ENCODE assay signal across 22 cellular contexts in the genomic region with DNA sequence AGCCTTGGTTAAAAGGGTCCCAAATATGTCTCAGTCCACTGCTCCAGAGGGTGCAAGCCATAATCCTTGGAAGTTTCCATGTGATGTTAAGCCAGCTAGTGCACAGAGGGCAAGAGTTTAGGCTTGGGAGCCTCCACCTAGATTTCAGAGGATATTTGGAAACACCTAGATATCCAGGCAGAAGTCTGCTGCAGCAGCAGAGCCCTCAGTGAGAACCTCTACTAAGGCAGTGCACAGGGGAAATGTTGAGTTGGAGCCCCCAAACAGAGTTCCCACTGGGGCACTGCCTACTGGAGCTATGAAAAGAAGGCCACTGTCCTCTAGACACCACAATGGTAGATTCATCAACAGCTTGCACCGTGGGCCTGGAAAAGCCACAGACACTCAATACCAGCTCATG. TPM values are rescaled to one million over a fixed set of nuclear protein-coding genes. Genes with fewer than 3 reads are reported as not detected.
DNase-seq lines count a peak whose midpoint lies in the region; ATAC-seq, FAIRE-seq and TF ChIP-seq lines count a peak whose summit lies in the region.
"Had no signal": no experiment of that assay in that cellular context is flagged by ENCODE, and none has a peak within 500 bp of the region (broad histone marks: within the 10 kb centered on the region; RNA-seq: fewer than 3 reads in every experiment).

No MANE protein-coding gene starts in this region.

- RAD21 ChIA-PET in GM12878 (lab: Charles Lee; ENCODE audit: unreplicated experiment): interaction anchor here (1.1 kb wide), 1 partner anchor 25 kb away, joined by 3 read pairs; no protein-coding TSS in a partner anchor

- peaks cover 23% of the 10 kb centered on the region for H3K36me3 ChIP-seq in BLaER1
- no peaks in the 10 kb centered on the region for H3K36me3 ChIP-seq in HEK293 (ENCODE audit: control insufficient read depth in 2 of 2, insufficient read depth in 1 of 2, low read length in 2 of 2)
- H3K36me3 ChIP-seq in GM12878 (ENCODE audit: control insufficient read depth in 2 of 2, insufficient read depth in 2 of 2, low read length in 1 of 2): no peaks in the 10 kb centered on the region
- H3K36me3 ChIP-seq in endodermal cell (ENCODE audit: control insufficient read depth, insufficient read depth, low read length): no peaks in the 10 kb centered on the region

- H3K9me3 ChIP-seq in BLaER1: peaks cover 44% of the 10 kb centered on the region
- H3K9me3 ChIP-seq in HEK293 (ENCODE audit: control insufficient read depth, insufficient read depth, low read depth, low read length): no peaks in the 10 kb centered on the region
- H3K9me3 ChIP-seq in GM12878 (replicated peaks; ENCODE audit: control insufficient read depth, insufficient read depth, low read length): peaks cover 14% of the 10 kb centered on the region; the same call in 2 of the 3 replicates
- H3K9me3 ChIP-seq in endodermal cell (ENCODE audit: control insufficient read depth, low read length): peaks cover 35% of the 10 kb centered on the region

- BruUV-seq in GM12878 (replicated peaks; lab: Mats Ljungman, UMichigan): no TSS peak

- TF ChIP-seq CTCF in HEK293 (tag by site-specific recombination; IDR thresholded peaks at IDR 0.05) (no peak), GM12878 (IDR thresholded peaks at IDR 0.05 in 2 of 3, conservative IDR thresholded peaks at IDR 0.05 in 1 of 3; ENCODE audit: control insufficient read depth in 2 of 3, extremely low read depth in 1 of 3, insufficient read depth in 1 of 3, low read depth in 3 of 3, low read length in 3 of 3) (no peak), endodermal cell (conservative IDR thresholded peaks at IDR 0.05) (no peak)

- H3K27me3 ChIP-seq in BLaER1 (no peaks in the 10 kb centered on the region), GM12878 (replicated peaks in 1 of 2; ENCODE audit: control insufficient read depth in 2 of 2, insufficient read depth in 2 of 2, low read length in 1 of 2) (no peaks in the 10 kb centered on the region), endodermal cell (ENCODE audit: control insufficient read depth, insufficient read depth, low read length, poor library complexity, severe bottlenecking) (no peaks in the 10 kb centered on the region)

- H3K36me3 Mint-ChIP-seq in endodermal cell (ENCODE audit: low read depth): peaks cover 8% of the 10 kb centered on the region

- in situ Hi-C loops in GM12878 (cut with MboI): no loop called here

- CTCF ChIA-PET in HEK293 (lab: Yijun Ruan, JAX): no interaction called here
- CTCF ChIA-PET in GM12878 (lab: Yijun Ruan, JAX): no interaction called here

- ATAC-seq in GM12878: no peak
- ATAC-seq in HG03097 (IDR thresholded peaks at IDR 0.05; ENCODE audit: low FRiP score, unreplicated experiment): no peak
- no peak for ATAC-seq in HG02759 (IDR thresholded peaks at IDR 0.05; ENCODE audit: unreplicated experiment)
- ATAC-seq: A549; CD8-positive, alpha-beta T cell had no signal

- H2AFZ ChIP-seq in GM12878 (ENCODE audit: control insufficient read depth, low read depth, low read length): no peak overlapping the region

- no peak for TF ChIP-seq RAD21 in GM12878 (IDR thresholded peaks at IDR 0.05; ENCODE audit: insufficient read depth, low read depth, low read length)

- POLR2A ChIA-PET in HEK293 (lab: Yijun Ruan, JAX) (no interaction called here), GM12878 (lab: Charles Lee) (no interaction called here)

- intact Hi-C loops in GM12878 (cut with micrococcal nuclease; ENCODE audit: unreplicated experiment): no loop called here

- H4K20me1 ChIP-seq in BLaER1 (no peaks in the 10 kb centered on the region), GM12878 (ENCODE audit: control insufficient read depth, insufficient read depth) (no peaks in the 10 kb centered on the region)

- H3K4me1 ChIP-seq in BLaER1: peaks cover 29% of the 10 kb centered on the region
- peaks cover 4% of the 10 kb centered on the region; the same call in 1 of the 2 replicates for H3K4me1 ChIP-seq in HEK293 (ENCODE audit: control insufficient read depth, insufficient read depth, low read length)
- no peaks in the 10 kb centered on the region; the same call in 1 of the 2 replicates for H3K4me1 ChIP-seq in GM12878 (ENCODE audit: control insufficient read depth, insufficient read depth, low read length)
- H3K4me1 ChIP-seq in endodermal cell (ENCODE audit: control insufficient read depth, insufficient read depth, low read length): peaks cover 3% of the 10 kb centered on the region

- no peak overlapping the region for H3K4me2 ChIP-seq in BLaER1
- H3K4me2 ChIP-seq in GM12878 (ENCODE audit: control insufficient read depth, insufficient read depth): no peak overlapping the region
- H3K4me2 ChIP-seq: A549 had no signal

- FAIRE-seq in GM12878 (lab: Jason Lieb, UNC): no peak
- FAIRE-seq: A549, D721Med, G401.6, GM12892, GM18507 had no signal

- H3K4me3 ChIP-seq in BLaER1 (peak overlapping the region; percentile 5; the same call in 1 of the 2 replicates), HEK293 (ENCODE audit: low read depth, low read length) (no peak overlapping the region), GM12878 (no peak overlapping the region), endodermal cell (ENCODE audit: low read length) (peak overlapping the region; percentile 28)
- H3K4me3 ChIP-seq: A549 had no signal

- 9% methylated on average over 1 of the region's 1 CpG for WGBS in GM12878 (ENCODE audit: insufficient coverage, insufficient replicate concordance, low lambda C conversion rate, missing lambda C conversion rate)
- WGBS in endodermal cell (ENCODE audit: insufficient coverage in 1 of 2, insufficient read length in 1 of 2), 2 experiments: 100% methylated on average over 1 of the region's 1 CpG; no CpG with 5 or more reads in 1 of the 2 experiments

- SMC1A ChIA-PET in GM12878 (lab: Charles Lee; ENCODE audit: uncharacterized antibody, unreplicated experiment): no interaction called here

- TF ChIP-seq POLR2A in GM12878 (IDR thresholded peaks at IDR 0.05; ENCODE audit: low read depth, low read length): no peak

- no peak overlapping the region for H3K4me3 Mint-ChIP-seq in endodermal cell
- H3K4me3 Mint-ChIP-seq: B cell; CD4-positive, alpha-beta T cell; CD8-positive, alpha-beta T cell had no signal

- DNase-seq in GM12878 (ENCODE audit: low read depth, low spot score): no peak
- DNase-seq in endodermal cell: no peak
- no peak for DNase-seq in activated T-cell treated with anti-CD3 and anti-CD28 coated beads, Interleukin-2, amount 50 U/mL, for 48 hours
- DNase-seq: AML-193; Caco-2; Calu3; CD4-positive, alpha-beta T cell; CD8-positive, alpha-beta T cell; DMS79 treated with DMSO at 0.1 percent for 48 hours; GF-D8 had no signal

- no peak for TF ChIP-seq EP300 in GM12878 (IDR thresholded peaks at IDR 0.05; ENCODE audit: borderline replicate concordance in 1 of 2, control insufficient read depth in 1 of 2, low read depth in 2 of 2, low read length in 2 of 2)

- peaks cover 13% of the 10 kb centered on the region for H3K4me1 Mint-ChIP-seq in endodermal cell

- no peak overlapping the region for H3K27ac Mint-ChIP-seq in endodermal cell
- H3K27ac Mint-ChIP-seq: CD4-positive, alpha-beta T cell; CD8-positive, alpha-beta T cell had no signal

- peaks cover 3% of the 10 kb centered on the region for H3K79me2 ChIP-seq in GM12878 (ENCODE audit: control insufficient read depth, insufficient read depth, low read length)

- H3K9ac ChIP-seq in BLaER1: no peak overlapping the region
- H3K9ac ChIP-seq in GM12878 (ENCODE audit: control insufficient read depth, insufficient read depth, low read length): no peak overlapping the region
- no peak overlapping the region for H3K9ac ChIP-seq in endodermal cell (ENCODE audit: extremely low read depth, low read length, poor library complexity, severe bottlenecking)

- peaks cover 28% of the 10 kb centered on the region for H3K9me3 Mint-ChIP-seq in endodermal cell

- H3K27ac ChIP-seq in BLaER1 (no peak overlapping the region), HEK293 (ENCODE audit: extremely low read depth, low read depth, low read length) (no peak overlapping the region), GM12878 (ENCODE audit: control insufficient read depth, insufficient read depth) (no peak overlapping the region), endodermal cell (ENCODE audit: low read depth, low read length) (no peak overlapping the region)
- H3K27ac ChIP-seq: 22Rv1, A549, C4-2B had no signal

- H3K27me3 Mint-ChIP-seq in endodermal cell (ENCODE audit: insufficient read depth): no peaks in the 10 kb centered on the region
- H3K27me3 Mint-ChIP-seq: B cell; CD4-positive, alpha-beta T cell had no signal

TF ChIP-seq in HEK293, 187 proteins besides CTCF, POLR2A, EP300 and RAD21:
- TF ChIP-seq ZBTB8A (tag by site-specific recombination; IDR thresholded peaks at IDR 0.05): no peak
- TF ChIP-seq SETDB1 (IDR thresholded peaks at IDR 0.05; ENCODE audit: insufficient read length, low read length): peak; percentile 56

TF ChIP-seq in GM12878, 131 proteins besides CTCF, POLR2A, EP300 and RAD21:
- TF ChIP-seq CBX5 (IDR thresholded peaks at IDR 0.05; ENCODE audit: low read depth): peak; percentile 89; the same call in 1 of the 2 replicates
- no peak for TF ChIP-seq SIN3A (IDR thresholded peaks at IDR 0.05; ENCODE audit: low read depth, low read length)

RNA-seq across cellular contexts. Expression of a gene that starts 6.3 kb away (rescaled TPM):
- 28.7 and 30.3 TPM in 2 replicates for total RNA-seq in GM12878 (2013; cell fraction: nucleolus; rRNA removed)
- total RNA-seq in GM12878 (2014; rRNA removed): 13.0 and 13.5 TPM in 2 replicates
- total RNA-seq in GM12878 (2014; rRNA removed; fragmentation: Illumina TruSeq; extraction: Trizol): 11.7 and 12.4 TPM in 2 replicates
- total RNA-seq in GM12878 (2021): 11.8 and 12.8 TPM in 2 replicates
- polyA plus RNA-seq in GM12878 (2011; ENCODE audit: low read depth): 2.2 TPM
- polyA plus RNA-seq in GM12878 (2011; rRNA removed): 7.6 and 10.0 TPM in 2 replicates
- polyA plus RNA-seq in GM12878 (2011; cell fraction: cytosol; rRNA removed): 6.9 and 9.3 TPM in 2 replicates
- 16.2 and 16.7 TPM in 2 replicates for polyA plus RNA-seq in GM12878 (2011; cell fraction: nucleus; rRNA removed)
- polyA plus RNA-seq in GM12878 (2012): 2.9 and 3.9 TPM in 2 replicates
- 8.3 and 9.9 TPM in 2 replicates for polyA plus RNA-seq in GM12878 (2014; fragmentation: Illumina TruSeq; extraction: Trizol)
- polyA plus RNA-seq in GM12878 (2014; fragmentation: Nextera tagmentation; extraction: Ambion mirVana): 1 to 10 TPM; 3.7 to 4.5 TPM
- 9.0 and 10.4 TPM in 2 replicates for polyA plus RNA-seq in GM12878 (2014; rRNA removed)
- 1 to 10 TPM; 3.4 to 6.4 TPM for polyA plus RNA-seq in GM12878 (2016; fragmentation: Nextera tagmentation; extraction: Ambion mirVana)
- polyA minus RNA-seq in GM12878 (2011; rRNA and poly(A)+ RNA removed): 12.8 and 14.7 TPM in 2 replicates
- polyA minus RNA-seq in GM12878 (2011; cell fraction: cytosol; rRNA and poly(A)+ RNA removed): 1.9 and 4.7 TPM in 2 replicates
- polyA minus RNA-seq in GM12878 (2011; cell fraction: nucleus; rRNA and poly(A)+ RNA removed): 19.6 and 42.4 TPM in 2 replicates
- 1 to 10 TPM; 5.1 to 7.2 TPM for total RNA-seq in endodermal cell
- 6.6 TPM for polyA plus RNA-seq in endodermal cell (2013, experiment 1 of 2)
- 6.0 TPM for polyA plus RNA-seq in endodermal cell (2013, experiment 2 of 2)

Comparison
In these comparisons a context has a peak if more than half of its experiments do, and no peak if none do; other contexts are left out.
1. H3K4me3 ChIP-seq: peak in BLaER1 (single experiment) and endodermal cell (single experiment); none in HEK293 (single experiment) and GM12878 (single experiment).